ENCODE assay signal across 24 cellular contexts in the genomic region with DNA sequence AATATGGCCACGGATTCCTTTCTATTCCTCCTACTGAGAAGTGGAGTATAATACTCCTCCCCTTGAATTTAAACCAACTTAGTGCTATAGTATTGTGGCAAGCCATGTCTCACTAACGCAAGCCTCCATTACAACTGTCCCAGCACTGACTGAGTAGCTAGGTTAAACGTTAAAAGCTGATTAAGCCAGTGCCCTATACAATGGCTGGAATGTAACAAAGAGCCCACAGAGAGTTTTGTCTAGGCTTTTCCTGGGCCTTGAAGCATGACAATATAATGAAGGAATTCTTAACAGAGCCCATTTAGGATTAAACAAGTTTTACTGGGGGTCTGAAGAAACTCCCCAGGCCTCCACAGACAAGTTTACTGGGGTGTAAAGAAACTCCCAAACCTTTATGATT.
"Had no signal": no experiment of that assay in that cellular context is flagged by ENCODE, and none has a peak within 500 bp of the region (broad histone marks: within the 10 kb centered on the region; RNA-seq: fewer than 3 reads in every experiment).

No MANE protein-coding gene starts in this region.

- H3K9me3 Mint-ChIP-seq: activated B cell treated with CpG ODN at 0.5 μM for 24 hours; activated naive CD8-positive, alpha-beta T cell treated with anti-CD3 and anti-CD28 coated beads for 36 hours had no signal

- H3K4me1 Mint-ChIP-seq: activated B cell treated with CpG ODN at 0.5 μM for 24 hours; activated CD4-positive, alpha-beta T cell treated with anti-CD3 and anti-CD28 coated beads for 36 hours; activated naive CD8-positive, alpha-beta T cell treated with anti-CD3 and anti-CD28 coated beads for 36 hours; naive B cell had no signal

- H3K27me3 ChIP-seq: colonic mucosa, esophagus squamous epithelium, gastrocnemius medialis, upper lobe of right lung had no signal

- H3K36me3 Mint-ChIP-seq: activated naive CD8-positive, alpha-beta T cell treated with anti-CD3 and anti-CD28 coated beads for 36 hours; naive B cell had no signal

- H3K4me3 Mint-ChIP-seq: activated B cell treated with CpG ODN at 0.5 μM for 24 hours; activated CD4-positive, alpha-beta T cell treated with anti-CD3 and anti-CD28 coated beads for 36 hours; activated naive CD8-positive, alpha-beta T cell treated with anti-CD3 and anti-CD28 coated beads for 36 hours; naive B cell; neural crest cell had no signal

- H3K27ac Mint-ChIP-seq: activated B cell treated with CpG ODN at 0.5 μM for 24 hours; activated CD4-positive, alpha-beta T cell treated with anti-CD3 and anti-CD28 coated beads for 36 hours; activated naive CD8-positive, alpha-beta T cell treated with anti-CD3 and anti-CD28 coated beads for 36 hours; naive B cell; progenitor cell of endocrine pancreas had no signal

- DNase-seq: activated B cell treated with CpG ODN at 0.5 μM for 24 hours; activated CD4-positive, alpha-beta T cell treated with anti-CD3 and anti-CD28 coated beads for 36 hours; activated CD4-positive, alpha-beta T cell treated with anti-CD3 and anti-CD28 coated beads, Interleukin-2, amount 50 U/mL, for 48 hours; activated CD8-positive, alpha-beta memory T cell treated with anti-CD3 and anti-CD28 coated beads, Interleukin-2, amount 50 U/mL, for 48 hours; activated naive CD4-positive, alpha-beta T cell treated with Interleukin-2 at 50 U/mL for 16 hours; activated naive CD8-positive, alpha-beta T cell treated with anti-CD3 and anti-CD28 coated beads for 36 hours; activated T-cell treated with anti-CD3 and anti-CD28 coated beads, Interleukin-2, amount 50 U/mL, for 48 hours; colonic mucosa; esophagus squamous epithelium; gastrocnemius medialis; head of caudate nucleus; hypothalamus; islet precursor cell; lower lobe of right lung; naive B cell; stimulated activated CD4-positive, alpha-beta T cell treated with anti-CD3 and anti-CD28 coated beads, Interleukin-4, amount 100 ng/mL, for 24 hours; stimulated activated naive CD4-positive, alpha-beta T cell treated with Interleukin-2 at 50 U/mL for 16 hours; T-helper 9 cell; upper lobe of right lung had no signal

- ATAC-seq: activated CD4-positive, alpha-beta T cell treated with anti-CD3 and anti-CD28 coated beads for 36 hours; gastrocnemius medialis; left lobe of liver; lower lobe of right lung; upper lobe of right lung had no signal

- H3K4me1 ChIP-seq: colonic mucosa, esophagus squamous epithelium, gastrocnemius medialis, lower lobe of right lung, upper lobe of right lung had no signal

- H3K27ac ChIP-seq: colonic mucosa, esophagus squamous epithelium, gastrocnemius medialis, lower lobe of right lung, thoracic aorta, upper lobe of right lung had no signal

- H3K27me3 Mint-ChIP-seq: activated B cell treated with CpG ODN at 0.5 μM for 24 hours; activated CD4-positive, alpha-beta T cell treated with anti-CD3 and anti-CD28 coated beads for 36 hours; activated naive CD8-positive, alpha-beta T cell treated with anti-CD3 and anti-CD28 coated beads for 36 hours; naive B cell; progenitor cell of endocrine pancreas had no signal

- H3K4me3 ChIP-seq: colonic mucosa, esophagus squamous epithelium, gastrocnemius medialis, lower lobe of right lung, thoracic aorta, upper lobe of right lung had no signal

- H3K36me3 ChIP-seq: colonic mucosa, esophagus squamous epithelium, gastrocnemius medialis, lower lobe of right lung, thoracic aorta, upper lobe of right lung had no signal

- FAIRE-seq: bronchial epithelial cell had no signal

- H3K9me3 ChIP-seq: colonic mucosa, esophagus squamous epithelium, gastrocnemius medialis, lower lobe of right lung, thoracic aorta, upper lobe of right lung had no signal
